Comparison of ENCODE assay signal across 1 cellular context in genomic region chr6:47131773-47132172, GRCh38.
TF ChIP-seq lines count a peak whose summit lies in the region.

No MANE protein-coding gene starts in this region.

TF ChIP-seq in K562, 482 proteins besides CTCF, POLR2A, EP300 and RAD21 (continued from another document):
- TF ChIP-seq ATF3 (IDR thresholded peaks at IDR 0.05) (peak; percentile 50; the same call in 1 of the 2 replicates), ATF3 (CRISPR knock-in tag; conservative IDR thresholded peaks at IDR 0.05) (no peak), ZKSCAN8 (CRISPR knock-in tag; IDR thresholded peaks at IDR 0.05) (no peak), CEBPB (tag; IDR thresholded peaks at IDR 0.05) (peak; percentile 61), ILK (tag; IDR thresholded peaks at IDR 0.05; ENCODE audit: borderline replicate concordance, low read depth) (no peak), SMAD3 (CRISPR knock-in tag; conservative IDR thresholded peaks at IDR 0.05) (no peak)
